ENCODE assay signal across 5 cellular contexts in genomic region chr14:70107309-70107708, GRCh38.
"Had no signal": no experiment of that assay in that cellular context is flagged by ENCODE, and none has a peak within 500 bp of the region (broad histone marks: within the 10 kb centered on the region; RNA-seq: fewer than 3 reads in every experiment).

No MANE protein-coding gene starts in this region.

- ATAC-seq: HepG2 had no signal

- H3K4me3 ChIP-seq: GM23248 had no signal

- H3K9ac ChIP-seq: GM23248 had no signal

- H3K27ac ChIP-seq: GM23248 had no signal

- DNase-seq: GM23248, H9, HCEC 1CT, KBM-7 had no signal

- H2AFZ ChIP-seq: GM23248 had no signal
